ENCODE assay signal across 1 cellular context in genomic region chr5:81301221-81302015, GRCh38.
TF ChIP-seq lines count a peak whose summit lies in the region.

ZCCHC9 (plus strand) TSS chr5:81301587; CDS start chr5:81304758, 3,171 bp downstream.

TF ChIP-seq in HepG2, 621 proteins besides CTCF, POLR2A, EP300 and RAD21 (continued from another document and continues in another):
- TF ChIP-seq KLF6 (CRISPR knock-in tag; IDR thresholded peaks at IDR 0.05) (peak; percentile 94), TFE3 (CRISPR knock-in tag; IDR thresholded peaks at IDR 0.05) (peak; percentile 35; the same call in 1 of the 2 replicates), ARID4A (CRISPR knock-in tag; IDR thresholded peaks at IDR 0.05; ENCODE audit: borderline replicate concordance) (peak; percentile 94), ZBTB7A (CRISPR knock-in tag; IDR thresholded peaks at IDR 0.05) (no peak), THAP7 (CRISPR knock-in tag; IDR thresholded peaks at IDR 0.05) (0 out of 2 replicates have a peak, but pooled peaks have one; percentile 5), ZNF766 (CRISPR knock-in tag; IDR thresholded peaks at IDR 0.05; ENCODE audit: borderline replicate concordance) (peak; percentile 49; the same call in 1 of the 2 replicates), ZBTB33 (CRISPR knock-in tag; IDR thresholded peaks at IDR 0.05) (no peak), ZNF629 (CRISPR knock-in tag; conservative IDR thresholded peaks at IDR 0.05) (no peak; the same call in 1 of the 2 replicates), HNRNPH1 (optimal IDR thresholded peaks at IDR 0.05; ENCODE audit: low read depth, low read length) (no peak), PTBP1 (IDR thresholded peaks at IDR 0.05; ENCODE audit: low read depth, low read length, poor library complexity, severe bottlenecking) (no peak), AGO2 (optimal IDR thresholded peaks at IDR 0.05; ENCODE audit: low read depth, low read length) (peak; percentile 65), TBL1XR1 (IDR thresholded peaks at IDR 0.05; ENCODE audit: borderline replicate concordance, low read length, partially characterized antibody) (no peak), ARID2 (CRISPR knock-in tag; IDR thresholded peaks at IDR 0.05; ENCODE audit: borderline replicate concordance) (peak; percentile 41; the same call in 1 of the 2 replicates), ZNF772 (CRISPR knock-in tag; IDR thresholded peaks at IDR 0.05) (peak; percentile 73), MXD4 (CRISPR knock-in tag; IDR thresholded peaks at IDR 0.05) (no peak; the same call in 1 of the 2 replicates), ZBTB1 (CRISPR knock-in tag; IDR thresholded peaks at IDR 0.05; ENCODE audit: borderline replicate concordance) (no peak), ZBTB7B (CRISPR knock-in tag; IDR thresholded peaks at IDR 0.05) (peak; percentile 89; the same call in 1 of the 2 replicates), NR2C2 (CRISPR knock-in tag; IDR thresholded peaks at IDR 0.05; ENCODE audit: borderline replicate concordance) (peak; percentile 97), ARHGAP35 (CRISPR knock-in tag; IDR thresholded peaks at IDR 0.05; ENCODE audit: borderline replicate concordance) (peak; percentile 82), ZNF850 (CRISPR knock-in tag; conservative IDR thresholded peaks at IDR 0.05) (peak; percentile 86; the same call in 1 of the 2 replicates), ZNF275 (CRISPR knock-in tag; IDR thresholded peaks at IDR 0.05; ENCODE audit: borderline replicate concordance) (no peak; the same call in 1 of the 2 replicates), ZNF709 (CRISPR knock-in tag; IDR thresholded peaks at IDR 0.05) (no peak; the same call in 1 of the 2 replicates), ZNF414 (CRISPR knock-in tag; IDR thresholded peaks at IDR 0.05) (no peak), HOXA9 (CRISPR knock-in tag; IDR thresholded peaks at IDR 0.05; ENCODE audit: borderline replicate concordance) (no peak), HNRNPLL (IDR thresholded peaks at IDR 0.05; ENCODE audit: low read depth, low read length, poor library complexity, severe bottlenecking) (peak; percentile 85), ZBTB40 (IDR thresholded peaks at IDR 0.05) (peak; percentile 94), ZBTB40 (CRISPR knock-in tag; IDR thresholded peaks at IDR 0.05) (peak; percentile 63), SNAPC2 (CRISPR knock-in tag; IDR thresholded peaks at IDR 0.05) (peak; percentile 23; the same call in 1 of the 2 replicates), NKX3-1 (CRISPR knock-in tag; IDR thresholded peaks at IDR 0.05) (no peak; the same call in 1 of the 2 replicates), ZNF143 (CRISPR knock-in tag; IDR thresholded peaks at IDR 0.05) (no peak; the same call in none of the 2 replicates), ZNF501 (CRISPR knock-in tag; IDR thresholded peaks at IDR 0.05) (peak; percentile 82; the same call in 1 of the 2 replicates), ZNF792 (CRISPR knock-in tag; IDR thresholded peaks at IDR 0.05) (peak; percentile 94)
